In the genomic region with DNA sequence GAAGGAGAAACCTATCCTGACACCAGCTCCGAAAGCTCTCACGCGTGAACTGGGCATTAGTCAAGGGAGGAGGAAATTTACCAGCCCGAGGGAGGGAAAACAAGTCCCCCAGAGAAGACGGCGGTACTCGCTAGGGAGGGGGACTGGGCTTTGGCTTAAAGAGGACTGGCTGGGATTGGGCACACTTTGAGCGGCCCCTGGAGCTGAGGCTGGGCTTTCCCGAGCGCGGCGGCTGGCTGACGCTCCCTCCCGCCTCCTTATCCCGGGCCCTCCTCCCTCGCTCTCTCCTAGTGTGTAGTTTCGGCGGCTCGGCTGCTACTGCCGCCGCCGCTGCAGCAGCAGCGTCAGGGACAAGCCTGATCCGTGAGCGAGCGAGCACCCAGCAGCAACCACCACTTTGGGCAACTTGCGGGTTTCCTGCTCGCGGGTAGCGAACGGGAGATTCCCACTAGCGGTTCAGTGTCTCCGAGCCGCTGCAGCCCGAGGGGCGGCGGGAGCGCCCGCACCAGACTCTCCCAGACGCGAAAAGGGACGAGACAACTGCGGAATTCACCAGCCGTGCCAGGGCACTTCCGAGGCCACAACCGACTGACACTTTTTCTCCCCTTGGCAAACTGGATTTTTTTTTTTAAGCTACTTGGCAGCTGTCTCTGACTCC, we compare ENCODE assay signal across 8 cellular contexts. TPM values are rescaled to one million over a fixed set of nuclear protein-coding genes. Genes with fewer than 3 reads are reported as not detected.
DNase-seq lines count a peak whose midpoint lies in the region; ATAC-seq and TF ChIP-seq lines count a peak whose summit lies in the region.

No MANE protein-coding gene starts in this region.

- H3K27ac Mint-ChIP-seq in CD4-positive, alpha-beta memory T cell: no peak overlapping the region
- H3K27ac Mint-ChIP-seq in T-helper 17 cell: no peak overlapping the region
- H3K27ac Mint-ChIP-seq in naive thymus-derived CD4-positive, alpha-beta T cell: peak overlapping the region in 2 of 9 donors; percentile 76 to 90

- intact Hi-C loops in CD4-positive, alpha-beta memory T cell (cut with micrococcal nuclease): no loop called here
- intact Hi-C loops in naive thymus-derived CD4-positive, alpha-beta T cell (cut with micrococcal nuclease): no loop called here

- no peak for TF ChIP-seq CTCF in HFF-Myc (IDR thresholded peaks at IDR 0.05; ENCODE audit: low read depth, low read length, missing control alignments)
- TF ChIP-seq CTCF in fibroblast of the aortic adventitia (IDR thresholded peaks at IDR 0.05; ENCODE audit: insufficient read depth, low read length): no peak

- peaks cover 3% of the 10 kb centered on the region for H3K27me3 ChIP-seq in CD4-positive, alpha-beta memory T cell (ENCODE audit: insufficient read depth, low read length)
- peaks cover 0 to 3% of the 10 kb centered on the region in 2 donors for H3K27me3 ChIP-seq in naive thymus-derived CD4-positive, alpha-beta T cell (ENCODE audit: control insufficient read depth in 2 of 2, insufficient read depth in 2 of 2, low read length in 2 of 2)

- CTCF ChIA-PET in CD4-positive, alpha-beta memory T cell (lab: Charles Lee; ENCODE audit: partially characterized antibody): no interaction called here
- CTCF ChIA-PET in naive thymus-derived CD4-positive, alpha-beta T cell (lab: Charles Lee): no interaction called here

- peaks cover 0 to 18% (median 6%) of the 10 kb centered on the region in 8 donors for H3K9me3 Mint-ChIP-seq in CD4-positive, alpha-beta memory T cell
- H3K9me3 Mint-ChIP-seq in naive thymus-derived CD4-positive, alpha-beta T cell: peaks cover 0 to 10% (median 4%) of the 10 kb centered on the region in 11 donors

- POLR2A ChIA-PET in CD4-positive, alpha-beta memory T cell (lab: Charles Lee; ENCODE audit: partially characterized antibody): no interaction called here
- POLR2A ChIA-PET in naive thymus-derived CD4-positive, alpha-beta T cell (lab: Charles Lee): no interaction called here

- no peak overlapping the region for H3K4me3 ChIP-seq in CD4-positive, alpha-beta memory T cell (ENCODE audit: low read length in 2 of 2)
- H3K4me3 ChIP-seq in HFF-Myc (replicated peaks; ENCODE audit: low read depth, low read length): peak overlapping the region; percentile 32
- peak overlapping the region; percentile 88 for H3K4me3 ChIP-seq in fibroblast of the aortic adventitia (ENCODE audit: low read depth, low read length)
- no peak overlapping the region for H3K4me3 ChIP-seq in naive thymus-derived CD4-positive, alpha-beta T cell (ENCODE audit: low read length)

- H3K4me1 ChIP-seq in CD4-positive, alpha-beta memory T cell (ENCODE audit: insufficient read depth, low read length): no peaks in the 10 kb centered on the region
- peaks cover 0 to 8% of the 10 kb centered on the region in 2 donors for H3K4me1 ChIP-seq in naive thymus-derived CD4-positive, alpha-beta T cell (ENCODE audit: control insufficient read depth in 2 of 2, insufficient read depth in 2 of 2, low read length in 2 of 2)

- peaks cover 0 to 4% of the 10 kb centered on the region in 2 donors for H3K36me3 Mint-ChIP-seq in CD4-positive, alpha-beta memory T cell
- H3K36me3 Mint-ChIP-seq in T-helper 17 cell (ENCODE audit: low read depth): peaks cover 9% of the 10 kb centered on the region
- peaks cover 0 to 8% (median 0%) of the 10 kb centered on the region in 5 donors for H3K36me3 Mint-ChIP-seq in naive thymus-derived CD4-positive, alpha-beta T cell

- ATAC-seq in T-helper 17 cell: no peak
- ATAC-seq in naive thymus-derived CD4-positive, alpha-beta T cell: no peak

- H3K27ac ChIP-seq in CD4-positive, alpha-beta memory T cell (ENCODE audit: low read depth, low read length): no peak overlapping the region
- no peak overlapping the region for H3K27ac ChIP-seq in naive thymus-derived CD4-positive, alpha-beta T cell (ENCODE audit: low read depth, low read length)

- DNase-seq in CD4-positive, alpha-beta memory T cell: no peak
- DNase-seq in HFF-Myc (ENCODE audit: extremely low read depth, low read depth): no peak
- no peak for DNase-seq in T-helper 17 cell
- peak; percentile 71 for DNase-seq in fibroblast of the aortic adventitia (ENCODE audit: low read depth)
- DNase-seq in naive thymus-derived CD4-positive, alpha-beta T cell: peak in 1 of 9 donors; percentile 23
- no peak for DNase-seq in MV-4-11 (lab: John Stamatoyannopoulos, UW)
- DNase-seq in foreskin melanocyte: no peak
- no peak for DNase-seq in NK-92 treated with Interleukin-12 subunit alpha and Interleukin-12 subunit beta, amount 100 ng/mL, for 24 hours (lab: John Stamatoyannopoulos, UW)

- H3K9me3 ChIP-seq in CD4-positive, alpha-beta memory T cell (ENCODE audit: control insufficient read depth in 1 of 2, low read length in 2 of 2): no peaks in the 10 kb centered on the region
- H3K9me3 ChIP-seq in T-helper 17 cell (ENCODE audit: control insufficient read depth, low read length, poor library complexity, severe bottlenecking): no peaks in the 10 kb centered on the region
- no peaks in the 10 kb centered on the region for H3K9me3 ChIP-seq in naive thymus-derived CD4-positive, alpha-beta T cell (ENCODE audit: control insufficient read depth in 2 of 3, low read length in 3 of 3)

- H3K27me3 Mint-ChIP-seq in CD4-positive, alpha-beta memory T cell: peaks cover 33 to 37% of the 10 kb centered on the region in 2 donors
- peaks cover 63% of the 10 kb centered on the region for H3K27me3 Mint-ChIP-seq in T-helper 17 cell
- peaks cover 54 to 71% (median 66%) of the 10 kb centered on the region in 5 donors for H3K27me3 Mint-ChIP-seq in naive thymus-derived CD4-positive, alpha-beta T cell

- H3K4me1 Mint-ChIP-seq in CD4-positive, alpha-beta memory T cell: peaks cover 4 to 44% (median 31%) of the 10 kb centered on the region in 4 donors
- H3K4me1 Mint-ChIP-seq in T-helper 17 cell: peaks cover 14% of the 10 kb centered on the region
- H3K4me1 Mint-ChIP-seq in naive thymus-derived CD4-positive, alpha-beta T cell: peaks cover 12 to 68% (median 41%) of the 10 kb centered on the region in 7 donors

- H3K4me3 Mint-ChIP-seq in CD4-positive, alpha-beta memory T cell: peak overlapping the region in 7 of 8 donors; percentile 37 to 81 (median 51)
- H3K4me3 Mint-ChIP-seq in T-helper 17 cell: peak overlapping the region; percentile 68
- peak overlapping the region; percentile 45 to 85 (median 78) for H3K4me3 Mint-ChIP-seq in naive thymus-derived CD4-positive, alpha-beta T cell

- no peaks in the 10 kb centered on the region for H3K36me3 ChIP-seq in CD4-positive, alpha-beta memory T cell (ENCODE audit: insufficient read depth, low read length)
- no peaks in the 10 kb centered on the region for H3K36me3 ChIP-seq in naive thymus-derived CD4-positive, alpha-beta T cell (ENCODE audit: control insufficient read depth in 2 of 3, insufficient read depth in 3 of 3, low read length in 3 of 3)

RNA-seq across cellular contexts. Expression of gene PCDH7, which starts 0.7 kb away (rescaled TPM):
- total RNA-seq in CD4-positive, alpha-beta memory T cell: not detected
- polyA plus RNA-seq in CD4-positive, alpha-beta memory T cell: not detected
- not detected for total RNA-seq in T-helper 17 cell
- 63.0 and 172 TPM in 2 replicates for total RNA-seq in fibroblast of the aortic adventitia (ENCODE audit: low replicate concordance)
- total RNA-seq in naive thymus-derived CD4-positive, alpha-beta T cell: not detected
- not detected for polyA plus RNA-seq in naive thymus-derived CD4-positive, alpha-beta T cell

Comparison
In these comparisons a context has a peak if more than half of its experiments do, and no peak if none do; other contexts are left out.
1. H3K4me3 ChIP-seq: peak in HFF-Myc (single experiment) and fibroblast of the aortic adventitia (single experiment); none in CD4-positive, alpha-beta memory T cell (0 of 2) and naive thymus-derived CD4-positive, alpha-beta T cell (single experiment).
2. RNA of gene PCDH7, which starts 0.7 kb away (total RNA-seq): 63.0 to 172 TPM in fibroblast of the aortic adventitia; not detected in CD4-positive, alpha-beta memory T cell, not detected in T-helper 17 cell and not detected in naive thymus-derived CD4-positive, alpha-beta T cell; every median in the first group is over 10 times any median in the second.
3. Peak in every context shown above with its lines, with median percentiles within 50 percentile points of each other: H3K4me3 Mint-ChIP-seq.